In the genomic region with DNA sequence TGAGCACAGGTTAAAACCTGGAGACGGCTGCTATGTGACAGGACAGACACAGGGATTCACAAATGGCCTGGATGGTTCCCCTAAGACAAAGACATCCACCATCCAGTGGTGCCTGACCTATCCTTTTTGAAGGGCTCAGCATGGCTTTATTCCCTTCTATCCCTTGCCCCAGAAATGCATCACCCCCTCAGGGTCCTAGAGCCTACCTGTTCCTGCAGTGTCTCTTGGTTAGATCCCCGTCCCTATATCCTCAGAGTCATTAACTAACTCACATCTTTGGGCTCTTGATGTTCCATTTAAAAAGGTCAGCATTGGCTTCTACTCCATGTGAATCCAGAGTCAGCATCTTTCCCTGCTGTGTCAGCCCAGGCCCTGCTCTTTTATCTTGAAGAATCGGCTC, we compare ENCODE assay signal across 2 cellular contexts.
A peak's percentile ranks its signal among the peaks of the same experiment; 100 is the strongest.
TF ChIP-seq lines count a peak whose summit lies in the region.

No MANE protein-coding gene starts in this region.

TF ChIP-seq in HCT116, 20 proteins besides CTCF, POLR2A, EP300 and RAD21:
- TF ChIP-seq, protein P1, sequence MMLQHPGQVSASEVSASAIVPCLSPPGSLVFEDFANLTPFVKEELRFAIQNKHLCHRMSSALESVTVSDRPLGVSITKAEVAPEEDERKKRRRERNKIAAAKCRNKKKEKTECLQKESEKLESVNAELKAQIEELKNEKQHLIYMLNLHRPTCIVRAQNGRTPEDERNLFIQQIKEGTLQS (IDR thresholded peaks at IDR 0.05), result no peak
- no peak for TF ChIP-seq EZH2 (IDR thresholded peaks at IDR 0.05)
- TF ChIP-seq CEBPB (IDR thresholded peaks at IDR 0.05; ENCODE audit: low read depth), result no peak
- no peak for TF ChIP-seq SIN3A (IDR thresholded peaks at IDR 0.05; ENCODE audit: low read depth)
- no peak for TF ChIP-seq YY1 (IDR thresholded peaks at IDR 0.05; ENCODE audit: extremely low read depth, insufficient replicate concordance, low read depth, low read length)
- no peak for TF ChIP-seq ZFX (IDR thresholded peaks at IDR 0.05)
- TF ChIP-seq FOSL1 (IDR thresholded peaks at IDR 0.05; ENCODE audit: low read depth), result peak; percentile 3; the same call in 1 of the 2 replicates

TF ChIP-seq in neural cell, 6 proteins besides CTCF, POLR2A, EP300 and RAD21:
- TF ChIP-seq EZH2 (IDR thresholded peaks at IDR 0.05; ENCODE audit: borderline replicate concordance, insufficient read depth, low read length, poor library complexity, severe bottlenecking), result no peak
- TF ChIP-seq, protein P2, sequence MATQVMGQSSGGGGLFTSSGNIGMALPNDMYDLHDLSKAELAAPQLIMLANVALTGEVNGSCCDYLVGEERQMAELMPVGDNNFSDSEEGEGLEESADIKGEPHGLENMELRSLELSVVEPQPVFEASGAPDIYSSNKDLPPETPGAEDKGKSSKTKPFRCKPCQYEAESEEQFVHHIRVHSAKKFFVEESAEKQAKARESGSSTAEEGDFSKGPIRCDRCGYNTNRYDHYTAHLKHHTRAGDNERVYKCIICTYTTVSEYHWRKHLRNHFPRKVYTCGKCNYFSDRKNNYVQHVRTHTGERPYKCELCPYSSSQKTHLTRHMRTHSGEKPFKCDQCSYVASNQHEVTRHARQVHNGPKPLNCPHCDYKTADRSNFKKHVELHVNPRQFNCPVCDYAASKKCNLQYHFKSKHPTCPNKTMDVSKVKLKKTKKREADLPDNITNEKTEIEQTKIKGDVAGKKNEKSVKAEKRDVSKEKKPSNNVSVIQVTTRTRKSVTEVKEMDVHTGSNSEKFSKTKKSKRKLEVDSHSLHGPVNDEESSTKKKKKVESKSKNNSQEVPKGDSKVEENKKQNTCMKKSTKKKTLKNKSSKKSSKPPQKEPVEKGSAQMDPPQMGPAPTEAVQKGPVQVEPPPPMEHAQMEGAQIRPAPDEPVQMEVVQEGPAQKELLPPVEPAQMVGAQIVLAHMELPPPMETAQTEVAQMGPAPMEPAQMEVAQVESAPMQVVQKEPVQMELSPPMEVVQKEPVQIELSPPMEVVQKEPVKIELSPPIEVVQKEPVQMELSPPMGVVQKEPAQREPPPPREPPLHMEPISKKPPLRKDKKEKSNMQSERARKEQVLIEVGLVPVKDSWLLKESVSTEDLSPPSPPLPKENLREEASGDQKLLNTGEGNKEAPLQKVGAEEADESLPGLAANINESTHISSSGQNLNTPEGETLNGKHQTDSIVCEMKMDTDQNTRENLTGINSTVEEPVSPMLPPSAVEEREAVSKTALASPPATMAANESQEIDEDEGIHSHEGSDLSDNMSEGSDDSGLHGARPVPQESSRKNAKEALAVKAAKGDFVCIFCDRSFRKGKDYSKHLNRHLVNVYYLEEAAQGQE (IDR thresholded peaks at IDR 0.05; ENCODE audit: borderline replicate concordance), result no peak
- no peak for TF ChIP-seq MXI1 (conservative IDR thresholded peaks at IDR 0.05; ENCODE audit: poor library complexity, severe bottlenecking)
- TF ChIP-seq TAF1 (IDR thresholded peaks at IDR 0.05; ENCODE audit: low read depth), result no peak
- TF ChIP-seq SMC3 (conservative IDR thresholded peaks at IDR 0.05; ENCODE audit: poor library complexity), result no peak
- no peak for TF ChIP-seq POLR2AphosphoS5 (IDR thresholded peaks at IDR 0.05)
